Comparison of ENCODE assay signal across 8 cellular contexts in genomic region chr11:115221461-115222069, GRCh38.
DNase-seq lines count a peak whose midpoint lies in the region; ATAC-seq, FAIRE-seq and TF ChIP-seq lines count a peak whose summit lies in the region.
"Had no signal": no experiment of that assay in that cellular context is flagged by ENCODE, and none has a peak within 500 bp of the region (broad histone marks: within the 10 kb centered on the region; RNA-seq: fewer than 3 reads in every experiment).

No MANE protein-coding gene starts in this region.

- FAIRE-seq in RCC 7860 (lab: Jason Lieb, UNC) (no peak), HTR-8/SVneo (lab: Jason Lieb, UNC) (no peak), frontal cortex (lab: Jason Lieb, UNC) (no peak)

- H3K27ac Mint-ChIP-seq in progenitor cell of endocrine pancreas, result peak overlapping the region; percentile 68

- no peaks in the 10 kb centered on the region for H3K9me3 Mint-ChIP-seq in progenitor cell of endocrine pancreas (ENCODE audit: low read depth)

- H3K36me3 Mint-ChIP-seq in progenitor cell of endocrine pancreas (ENCODE audit: insufficient read depth), result peaks cover 16% of the 10 kb centered on the region

- peaks cover 4% of the 10 kb centered on the region for H3K4me1 Mint-ChIP-seq in progenitor cell of endocrine pancreas (ENCODE audit: low read depth)

- no peaks in the 10 kb centered on the region for H3K27me3 Mint-ChIP-seq in progenitor cell of endocrine pancreas

- ATAC-seq in GM19035 (IDR thresholded peaks at IDR 0.05; ENCODE audit: unreplicated experiment), result peak; percentile 32
- peak; percentile 35 for ATAC-seq in HG02588 (IDR thresholded peaks at IDR 0.05; ENCODE audit: unreplicated experiment)

- no peak for TF ChIP-seq CTCF in progenitor cell of endocrine pancreas (IDR thresholded peaks at IDR 0.05; ENCODE audit: unreplicated experiment)

- H3K4me3 Mint-ChIP-seq in progenitor cell of endocrine pancreas (ENCODE audit: low read depth), result no peak overlapping the region

- DNase-seq in RCC 7860 (ENCODE audit: low spot score), result peak; percentile 16
- DNase-seq in progenitor cell of endocrine pancreas (ENCODE audit: low spot score, unreplicated experiment), result no peak
- DNase-seq in HTR-8/SVneo (ENCODE audit: insufficient read length, low spot score), result no peak
- DNase-seq in frontal cortex (ENCODE audit: low spot score in 2 of 2), result no peak
- DNase-seq in cerebellum (ENCODE audit: low spot score), result no peak
- DNase-seq: sigmoid colon had no signal
